ENCODE assay signal across 24 cellular contexts in genomic region chr7:154835924-154836529, GRCh38.
DNase-seq lines count a peak whose midpoint lies in the region; ATAC-seq, FAIRE-seq and TF ChIP-seq lines count a peak whose summit lies in the region.
"Had no signal": no experiment of that assay in that cellular context is flagged by ENCODE, and none has a peak within 500 bp of the region (broad histone marks: within the 10 kb centered on the region; RNA-seq: fewer than 3 reads in every experiment).

No MANE protein-coding gene starts in this region.

- no peaks in the 10 kb centered on the region; the same call in 1 of the 2 replicates for H3K9me3 ChIP-seq in K562 (replicated peaks; ENCODE audit: control insufficient read depth, insufficient read depth, low read depth, low read length)

- TF ChIP-seq EP300 in K562 (IDR thresholded peaks at IDR 0.05; ENCODE audit: low read length): no peak

- H3K36me3 ChIP-seq in K562 (ENCODE audit: control insufficient read depth, insufficient read depth, low read length) (no peaks in the 10 kb centered on the region), mesendoderm (ENCODE audit: control insufficient read depth, insufficient read depth, low read length) (no peaks in the 10 kb centered on the region)

- no peak overlapping the region for H3K27ac Mint-ChIP-seq in endothelial cell (ENCODE audit: unreplicated experiment)
- H3K27ac Mint-ChIP-seq: T-cell had no signal

- H3K4me1 ChIP-seq in K562 (replicated peaks in 1 of 2; ENCODE audit: control insufficient read depth in 2 of 2, insufficient read depth in 2 of 2, low read length in 2 of 2) (no peaks in the 10 kb centered on the region), mesendoderm (ENCODE audit: control insufficient read depth, low read depth, low read length) (peaks cover 8% of the 10 kb centered on the region)

- DNase-seq in NOMO-1 (lab: John Stamatoyannopoulos, UW; ENCODE audit: unreplicated experiment in 2 of 2): peak; percentile 6 to 18
- no peak for DNase-seq in NOMO-1 treated with DMSO at 0.1 percent for 48 hours (lab: John Stamatoyannopoulos, UW; ENCODE audit: unreplicated experiment)
- no peak for DNase-seq in K562 (ENCODE audit: extremely low read depth in 1 of 4, low spot score in 3 of 4)
- peak; percentile 13 for DNase-seq in mesendoderm
- no peak for DNase-seq in urothelium cell line (ENCODE audit: low spot score)
- no peak for DNase-seq in endothelial cell (ENCODE audit: low spot score)
- DNase-seq: Calu3, KBM-7, MV-4-11, NCI-H1694, NCI-H2029 treated with DMSO at 0.1 percent for 48 hours, NCI-H446 treated with DMSO at 0.1 percent for 48 hours, NCI-H526, NCI-H82, PC-9, Right ventricle myocardium superior, RPMI8226, T-cell had no signal

- H2BK120ac ChIP-seq in mesendoderm (ENCODE audit: low read depth, low read length): no peak overlapping the region

- H3K79me2 ChIP-seq in K562 (ENCODE audit: control insufficient read depth, insufficient read depth, low read length) (no peaks in the 10 kb centered on the region), mesendoderm (ENCODE audit: control insufficient read depth, insufficient read depth, low read length) (no peaks in the 10 kb centered on the region)

- ATAC-seq in K562: no peak
- ATAC-seq in HG02610 (IDR thresholded peaks at IDR 0.05; ENCODE audit: unreplicated experiment): no peak
- ATAC-seq: HCT116, T-cell had no signal

- H3K79me1 ChIP-seq in mesendoderm (ENCODE audit: low read length): no peaks in the 10 kb centered on the region

- no peak overlapping the region for H2AFZ ChIP-seq in K562 (ENCODE audit: low read depth, low read length)
- H2AFZ ChIP-seq: PC-9 had no signal

- no peak overlapping the region for H3K4ac ChIP-seq in mesendoderm (ENCODE audit: low read depth, low read length)

- no peak overlapping the region for H3K4me3 Mint-ChIP-seq in endothelial cell (ENCODE audit: unreplicated experiment)
- H3K4me3 Mint-ChIP-seq: T-cell had no signal

- H3K9me1 ChIP-seq in K562 (ENCODE audit: control insufficient read depth, insufficient read depth, low read length): peaks cover 2% of the 10 kb centered on the region

- peaks cover 4% of the 10 kb centered on the region; the same call in 1 of the 2 replicates for H4K20me1 ChIP-seq in K562 (replicated peaks; ENCODE audit: control insufficient read depth, insufficient read depth, low read length)

- no peak overlapping the region for H3K23ac ChIP-seq in mesendoderm (ENCODE audit: low read length)

- WGBS in K562 (ENCODE audit: insufficient coverage, low coverage, missing lambda C conversion rate): 0% methylated on average over 18 of the region's 18 CpGs
- WGBS in mesendoderm (ENCODE audit: extremely low coverage, insufficient coverage, low lambda C conversion rate): no CpG with 5 or more reads among the region's 18 CpGs

- H3K9me3 Mint-ChIP-seq in endothelial cell (ENCODE audit: unreplicated experiment): no peaks in the 10 kb centered on the region
- H3K9me3 Mint-ChIP-seq: T-cell had no signal

- TF ChIP-seq CTCF in K562 (IDR thresholded peaks at IDR 0.05 in 2 of 3, conservative IDR thresholded peaks at IDR 0.05 in 1 of 3; ENCODE audit: insufficient read depth in 2 of 3, low read depth in 1 of 3, low read length in 3 of 3) (no peak), endothelial cell (IDR thresholded peaks at IDR 0.05; ENCODE audit: unreplicated experiment) (no peak)

- H3K4me2 ChIP-seq in K562 (ENCODE audit: insufficient read depth, low read length): no peak overlapping the region
- no peak overlapping the region for H3K4me2 ChIP-seq in mesendoderm (ENCODE audit: low read length)
- H3K4me2 ChIP-seq: PC-9 had no signal

- peaks cover 4% of the 10 kb centered on the region for H3K36me3 Mint-ChIP-seq in endothelial cell (ENCODE audit: low read depth, unreplicated experiment)
- H3K36me3 Mint-ChIP-seq: T-cell had no signal

- in situ Hi-C loops in K562 (cut with MboI): no loop called here

- no peak overlapping the region for H3K4me3 ChIP-seq in K562
- H3K4me3 ChIP-seq in mesendoderm (ENCODE audit: low read length): no peak overlapping the region
- H3K4me3 ChIP-seq: PC-9 had no signal

- TF ChIP-seq POLR2A in K562 (conservative IDR thresholded peaks at IDR 0.05): no peak

- H3K9ac ChIP-seq in K562 (ENCODE audit: insufficient read depth in 1 of 2, low read depth in 2 of 2, low read length in 2 of 2) (no peak overlapping the region), mesendoderm (ENCODE audit: low read length) (no peak overlapping the region)

- H3K27me3 ChIP-seq in K562 (ENCODE audit: control insufficient read depth in 2 of 2, insufficient read depth in 2 of 2, low read length in 2 of 2) (peaks cover 56 to 84% of the 10 kb centered on the region in 2 experiments), mesendoderm (ENCODE audit: insufficient read depth, low read length, poor library complexity) (no peaks in the 10 kb centered on the region)

- H3K56ac ChIP-seq in mesendoderm (ENCODE audit: low read length): no peak overlapping the region

- no peak overlapping the region for H2BK5ac ChIP-seq in mesendoderm (ENCODE audit: low read length)

- POLR2A ChIA-PET in K562 (lab: Yijun Ruan, JAX): no interaction called here

- H2AK5ac ChIP-seq in mesendoderm (ENCODE audit: low read length): no peak overlapping the region

- no peak overlapping the region for H4K5ac ChIP-seq in mesendoderm (ENCODE audit: low read length)

- FAIRE-seq in K562 (lab: Jason Lieb, UNC): no peak
- no peak for FAIRE-seq in urothelium cell line (lab: Jason Lieb, UNC)
- FAIRE-seq: G401.6, H1, HTR-8/SVneo had no signal

- no peak overlapping the region for H3K18ac ChIP-seq in mesendoderm (ENCODE audit: low read length)

- H4K8ac ChIP-seq in mesendoderm (ENCODE audit: low read depth, low read length): no peak overlapping the region

- TF ChIP-seq RAD21 in K562 (CRISPR knock-in tag; conservative IDR thresholded peaks at IDR 0.05 in 1 of 2, IDR thresholded peaks at IDR 0.05 in 1 of 2): no peak

- no peak overlapping the region for H2BK15ac ChIP-seq in mesendoderm (replicated peaks; ENCODE audit: low read depth)

- intact Hi-C loops in K562 (cut with micrococcal nuclease): no loop called here

- H3K27ac ChIP-seq in K562 (ENCODE audit: extremely low read depth, low read depth, low read length) (no peak overlapping the region), mesendoderm (ENCODE audit: low read depth, low read length) (no peak overlapping the region), temporal lobe (ENCODE audit: low read depth, low read length) (peak overlapping the region; percentile 6)
- H3K27ac ChIP-seq: PC-9 had no signal

- peaks cover 15% of the 10 kb centered on the region for H3K27me3 Mint-ChIP-seq in endothelial cell (ENCODE audit: unreplicated experiment)

- no TSS peak for BruUV-seq in K562 (replicated peaks; lab: Mats Ljungman, UMichigan)

- H3K4me1 Mint-ChIP-seq in endothelial cell (ENCODE audit: unreplicated experiment): peaks cover 8% of the 10 kb centered on the region
- H3K4me1 Mint-ChIP-seq: T-cell had no signal

- CTCF ChIA-PET in K562 (lab: Yijun Ruan, JAX; ENCODE audit: low intra/inter-chr PET ratio): no interaction called here

TF ChIP-seq in K562, 482 proteins besides CTCF, POLR2A, EP300 and RAD21:
- TF ChIP-seq ZNF449 (CRISPR knock-in tag; IDR thresholded peaks at IDR 0.05): no peak
- peak; percentile 42 for TF ChIP-seq DACH1 (IDR thresholded peaks at IDR 0.05; ENCODE audit: partially characterized antibody)

Comparison
In these comparisons a context has a peak if more than half of its experiments do, and no peak if none do; other contexts are left out.
1. DNase-seq: peak in NOMO-1 (2 of 2) and mesendoderm (single experiment); none in NOMO-1 treated with DMSO at 0.1 percent for 48 hours (single experiment), K562 (0 of 4), urothelium cell line (single experiment) and endothelial cell (single experiment).